ENCODE assay signal across 21 cellular contexts in the genomic region with DNA sequence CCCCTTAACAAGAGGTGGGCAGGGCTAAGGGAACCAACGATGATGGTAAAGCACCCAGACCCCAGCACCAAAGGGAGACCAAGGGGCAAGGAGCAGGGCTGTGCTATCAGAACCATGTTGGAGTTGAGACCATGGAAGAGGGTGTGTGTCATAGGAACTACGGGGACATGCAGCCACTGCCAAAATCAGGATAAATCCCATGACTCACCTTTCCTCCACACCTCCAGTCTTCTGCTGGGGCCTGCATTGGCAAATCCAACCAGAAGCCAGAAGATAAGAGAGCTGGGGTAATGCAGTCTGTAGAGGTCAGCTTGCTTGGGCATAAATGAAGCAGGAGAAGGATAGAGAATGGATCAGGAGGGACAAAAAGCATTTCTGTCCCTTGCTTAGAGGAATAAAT.
"Had no signal": no experiment of that assay in that cellular context is flagged by ENCODE, and none has a peak within 500 bp of the region (broad histone marks: within the 10 kb centered on the region; RNA-seq: fewer than 3 reads in every experiment).

No MANE protein-coding gene starts in this region.

- H3K4me2 ChIP-seq: neural progenitor cell had no signal

- H3K36me3 ChIP-seq: esophagus squamous epithelium, neural progenitor cell, spleen, tibial artery, upper lobe of left lung had no signal

- H3K27ac ChIP-seq: dorsolateral prefrontal cortex, esophagus squamous epithelium, neural progenitor cell, parathyroid adenoma, psoas muscle, skin epidermis, spleen, testis, tibial artery, upper lobe of left lung had no signal

- H3K4me3 ChIP-seq: dorsolateral prefrontal cortex, esophagus squamous epithelium, lung, neural progenitor cell, psoas muscle, skin epidermis, spleen, testis, tibial artery, upper lobe of left lung had no signal

- H2AFZ ChIP-seq: neural progenitor cell, parathyroid adenoma had no signal

- H3K9ac ChIP-seq: neural progenitor cell, parathyroid adenoma had no signal

- H3K9me3 ChIP-seq: esophagus squamous epithelium, psoas muscle, testis, tibial artery, upper lobe of left lung had no signal

- H3K4me1 ChIP-seq: esophagus squamous epithelium, neural progenitor cell, parathyroid adenoma, psoas muscle, spleen, testis, upper lobe of left lung had no signal

- H3K27ac Mint-ChIP-seq: naive thymus-derived CD4-positive, alpha-beta T cell; nephron; neural progenitor cell; stimulated activated memory B cell treated with anti-CD40 and anti-IgM and Interleukin-4, amounts not matched to agents 10 μg/mL and 1 μg/mL and 100 μg/mL, for 72 hours had no signal

- H3K4me1 Mint-ChIP-seq: naive thymus-derived CD4-positive, alpha-beta T cell; nephron; stimulated activated memory B cell treated with anti-CD40 and anti-IgM and Interleukin-4, amounts not matched to agents 10 μg/mL and 1 μg/mL and 100 μg/mL, for 72 hours had no signal

- H3K27me3 ChIP-seq: esophagus squamous epithelium, testis, tibial artery, upper lobe of left lung had no signal

- H3K79me2 ChIP-seq: parathyroid adenoma had no signal

- H3K36me3 Mint-ChIP-seq: neural progenitor cell; stimulated activated memory B cell treated with anti-CD40 and anti-IgM and Interleukin-4, amounts not matched to agents 10 μg/mL and 1 μg/mL and 100 μg/mL, for 72 hours had no signal

- H3K4me3 Mint-ChIP-seq: naive thymus-derived CD4-positive, alpha-beta T cell; nephron; neural progenitor cell; stimulated activated memory B cell treated with anti-CD40 and anti-IgM and Interleukin-4, amounts not matched to agents 10 μg/mL and 1 μg/mL and 100 μg/mL, for 72 hours had no signal

- DNase-seq: dorsolateral prefrontal cortex; effector CD4-positive, alpha-beta T cell; esophagus squamous epithelium; mesenchymal stem cell; midbrain; naive thymus-derived CD4-positive, alpha-beta T cell; psoas muscle; right cardiac atrium; spleen; stimulated activated CD4-positive, alpha-beta T cell treated with anti-CD3 and anti-CD28 coated beads, Interleukin-4, amount 100 ng/mL, for 4 hours; stimulated activated naive CD8-positive, alpha-beta T cell treated with anti-CD3 and anti-CD28 coated beads, Interleukin-15, Interleukin-2, amounts not matched to agents 100 U/mL and 50 U/mL, for 24 hours; substantia nigra; testis; tibial artery; upper lobe of left lung had no signal

- ATAC-seq: naive thymus-derived CD4-positive, alpha-beta T cell; psoas muscle; right cardiac atrium; stimulated activated memory B cell treated with anti-CD40 and anti-IgM and Interleukin-4, amounts not matched to agents 10 μg/mL and 1 μg/mL and 100 μg/mL, for 72 hours; stimulated activated naive CD8-positive, alpha-beta T cell treated with anti-CD3 and anti-CD28 coated beads, Interleukin-15, Interleukin-2, amounts not matched to agents 100 U/mL and 50 U/mL, for 24 hours had no signal
